Comparison of ENCODE assay signal across 8 cellular contexts in genomic region chr1:15850450-15851079, GRCh38. TPM values are rescaled to one million over a fixed set of nuclear protein-coding genes. Genes with fewer than 3 reads are reported as not detected.
DNase-seq lines count a peak whose midpoint lies in the region; ATAC-seq and TF ChIP-seq lines count a peak whose summit lies in the region.

No MANE protein-coding gene starts in this region.

- DNase-seq in OCI-LY7 (ENCODE audit: low spot score) (no peak), esophagus squamous epithelium (lab: John Stamatoyannopoulos, UW) (no peak), retinal pigment epithelial cell (ENCODE audit: low read depth) (no peak), NCI-H446 treated with DMSO at 0.1 percent for 48 hours (lab: John Stamatoyannopoulos, UW) (no peak), NCI-H526 (lab: John Stamatoyannopoulos, UW) (no peak)
- DNase-seq in stimulated activated CD4-positive, alpha-beta T cell treated with anti-CD3 and anti-CD28 coated beads, Interleukin-2, amount 100 ng/mL, for 48 hours: no peak

- intact Hi-C loops in OCI-LY7 (cut with micrococcal nuclease; ENCODE audit: unreplicated experiment): no loop called here
- intact Hi-C loops in esophagus squamous epithelium (cut with DNase I): no loop called here

- H3K4me2 ChIP-seq in OCI-LY7 (ENCODE audit: low read length): peak overlapping the region; percentile 94

- POLR2A ChIA-PET in OCI-LY7 (lab: Charles Lee): interaction anchor here (1.0 to 2.8 kb wide), 4 partner anchors 8 to 17 kb away, joined by 3 to 19 read pairs (median 5); no protein-coding TSS in a partner anchor

- H4K20me1 ChIP-seq in OCI-LY7 (ENCODE audit: insufficient read depth, low read length): peaks cover 18% of the 10 kb centered on the region

- WGBS in esophagus squamous epithelium, 2 donors: 11% methylated on average over 2 of the region's 2 CpGs

- H3K4me1 ChIP-seq in OCI-LY7 (ENCODE audit: insufficient read depth, low read length, poor library complexity, severe bottlenecking) (peaks cover 42% of the 10 kb centered on the region), esophagus squamous epithelium (peaks cover 27 to 74% (median 38%) of the 10 kb centered on the region in 3 donors)

- H3K79me2 ChIP-seq in OCI-LY7 (ENCODE audit: insufficient read depth, low read depth, low read length): peaks cover 89% of the 10 kb centered on the region

- no peaks in the 10 kb centered on the region for H3K27me3 ChIP-seq in esophagus squamous epithelium

- no TSS peak for BruUV-seq in OCI-LY7 (replicated peaks; lab: Mats Ljungman, UMichigan)

- H3K36me3 ChIP-seq in OCI-LY7 (ENCODE audit: insufficient read depth, low read length) (peaks cover 31% of the 10 kb centered on the region), esophagus squamous epithelium (peaks cover 0 to 7% (median 0%) of the 10 kb centered on the region in 3 donors)

- H3K9me3 ChIP-seq in OCI-LY7 (ENCODE audit: low read length) (no peaks in the 10 kb centered on the region), esophagus squamous epithelium (no peaks in the 10 kb centered on the region)

- CTCF ChIA-PET in OCI-LY7 (lab: Charles Lee; ENCODE audit: unreplicated experiment): no interaction called here

- no peaks in the 10 kb centered on the region for H3K9me2 ChIP-seq in OCI-LY7 (ENCODE audit: insufficient read depth, low read length)

- TF ChIP-seq CTCF in OCI-LY7 (conservative IDR thresholded peaks at IDR 0.05; ENCODE audit: low read length) (no peak), esophagus squamous epithelium (IDR thresholded peaks at IDR 0.05) (no peak), retinal pigment epithelial cell (conservative IDR thresholded peaks at IDR 0.05; ENCODE audit: low read depth, low read length) (no peak)

- TF ChIP-seq POLR2A in esophagus squamous epithelium (IDR thresholded peaks at IDR 0.05): no peak

- H2AFZ ChIP-seq in OCI-LY7 (ENCODE audit: low read length): no peak overlapping the region

- H3K27ac ChIP-seq in OCI-LY7 (ENCODE audit: low read depth, low read length, poor library complexity, severe bottlenecking) (peak overlapping the region; percentile 98), esophagus squamous epithelium (peak overlapping the region; percentile 12 to 99 (median 96))

- ATAC-seq in HG03045 (IDR thresholded peaks at IDR 0.05; ENCODE audit: unreplicated experiment): no peak

- H3K4me3 ChIP-seq in GM08714 (ENCODE audit: low read length) (peak overlapping the region; percentile 76), OCI-LY7 (ENCODE audit: low read depth, low read length, poor library complexity, severe bottlenecking) (peak overlapping the region; percentile 87), esophagus squamous epithelium (peak overlapping the region in 3 of 4 donors; percentile 63 to 98 (median 78)), retinal pigment epithelial cell (ENCODE audit: low read length) (peak overlapping the region; percentile 90)

RNA-seq across cellular contexts. Expression of gene SPEN, which starts 3.1 kb away (rescaled TPM):
- total RNA-seq in OCI-LY7 (2014; rRNA removed; shearing (Covaris generic)): 40.7 and 41.4 TPM in 2 replicates
- 87.1 and 90.3 TPM in 2 replicates for total RNA-seq in OCI-LY7 (2022)
- total RNA-seq in esophagus squamous epithelium: 10 to 100 TPM; 22.4 to 36.0 (median 30.5) TPM

RNA-seq across cellular contexts. Expression of gene UQCRHL, which starts 43.1 kb away (rescaled TPM):
- total RNA-seq in OCI-LY7 (2014; rRNA removed; shearing (Covaris generic)): 12.4 and 15.0 TPM in 2 replicates
- 2.4 and 3.4 TPM in 2 replicates for total RNA-seq in OCI-LY7 (2022)
- 1 to 10 TPM in 1 of 4 donors, under 1 TPM in 3; 0.64 to 1.8 (median 0.78) TPM for total RNA-seq in esophagus squamous epithelium
